1 cellular context compared by ENCODE assay signal in genomic region chr16:77190478-77191258, GRCh38.
TF ChIP-seq lines count a peak whose summit lies in the region.

Gene MON1B (plus strand): TSS chr16:77191190. CDS start chr16:77191486, 296 bp downstream.

TF ChIP-seq in HepG2, 621 proteins besides CTCF, POLR2A, EP300 and RAD21 (continued from another document and continues in another):
- TF ChIP-seq SCMH1 (CRISPR knock-in tag; IDR thresholded peaks at IDR 0.05; ENCODE audit: borderline replicate concordance) (no peak), ZBTB33 (CRISPR knock-in tag; IDR thresholded peaks at IDR 0.05) (peak; percentile 38; the same call in 1 of the 2 replicates), HIVEP1 (CRISPR knock-in tag; IDR thresholded peaks at IDR 0.05) (no peak; the same call in 1 of the 2 replicates), RELA (CRISPR knock-in tag; IDR thresholded peaks at IDR 0.05) (no peak), GFI1 (CRISPR knock-in tag; IDR thresholded peaks at IDR 0.05; ENCODE audit: borderline replicate concordance) (no peak), ZFP1 (CRISPR knock-in tag; IDR thresholded peaks at IDR 0.05) (peak; percentile 79; the same call in 1 of the 2 replicates), RBM39 (IDR thresholded peaks at IDR 0.05; ENCODE audit: low read depth, low read length, poor library complexity, severe bottlenecking) (peak; percentile 21), FIP1L1 (IDR thresholded peaks at IDR 0.05; ENCODE audit: borderline replicate concordance, insufficient read depth, low read depth, low read length) (no peak), DMTF1 (CRISPR knock-in tag; IDR thresholded peaks at IDR 0.05) (0 out of 2 replicates have a peak, but pooled peaks have one; percentile 54), RERE (CRISPR knock-in tag; IDR thresholded peaks at IDR 0.05; ENCODE audit: low read depth) (no peak), RAD51 (IDR thresholded peaks at IDR 0.05; ENCODE audit: borderline replicate concordance) (no peak), ETV5 (CRISPR knock-in tag; IDR thresholded peaks at IDR 0.05; ENCODE audit: borderline replicate concordance) (peak; percentile 91), MED1 (CRISPR knock-in tag; IDR thresholded peaks at IDR 0.05) (peak; percentile 35), EZH2 (conservative IDR thresholded peaks at IDR 0.05; ENCODE audit: low read depth, low read length) (no peak), FLYWCH1 (CRISPR knock-in tag; IDR thresholded peaks at IDR 0.05) (no peak), KLF12 (CRISPR knock-in tag; IDR thresholded peaks at IDR 0.05; ENCODE audit: borderline replicate concordance) (peak; percentile 78), DNMT3B (CRISPR knock-in tag; conservative IDR thresholded peaks at IDR 0.05) (no peak; the same call in 1 of the 2 replicates), MED13 (CRISPR knock-in tag; IDR thresholded peaks at IDR 0.05) (no peak), ZNF639 (CRISPR knock-in tag; conservative IDR thresholded peaks at IDR 0.05) (peak; percentile 13; the same call in 1 of the 2 replicates), GTF3A (CRISPR knock-in tag; conservative IDR thresholded peaks at IDR 0.05) (0 out of 2 replicates have a peak, but pooled peaks have one; percentile 39), TFE3 (CRISPR knock-in tag; IDR thresholded peaks at IDR 0.05) (no peak), MTF2 (CRISPR knock-in tag; IDR thresholded peaks at IDR 0.05; ENCODE audit: borderline replicate concordance) (peak; percentile 82), SKI (IDR thresholded peaks at IDR 0.05; ENCODE audit: partially characterized antibody) (peak; percentile 14), RORA (CRISPR knock-in tag; IDR thresholded peaks at IDR 0.05) (no peak), SMAD9 (CRISPR knock-in tag; IDR thresholded peaks at IDR 0.05) (no peak), NBN (conservative IDR thresholded peaks at IDR 0.05) (no peak), HOMEZ (CRISPR knock-in tag; IDR thresholded peaks at IDR 0.05; ENCODE audit: low read depth) (no peak; the same call in 1 of the 2 replicates), ATF7 (IDR thresholded peaks at IDR 0.05) (no peak), ATF7 (CRISPR knock-in tag; IDR thresholded peaks at IDR 0.05) (0 out of 2 replicates have a peak, but pooled peaks have one; percentile 56), KDM4B (CRISPR knock-in tag; IDR thresholded peaks at IDR 0.05) (0 out of 2 replicates have a peak, but pooled peaks have one; percentile 13), HMGA1 (CRISPR knock-in tag; conservative IDR thresholded peaks at IDR 0.05) (no peak), CREB1 (IDR thresholded peaks at IDR 0.05) (peak; percentile 91), CREB1 (CRISPR knock-in tag; IDR thresholded peaks at IDR 0.05) (peak; percentile 96), CEBPG (CRISPR knock-in tag; IDR thresholded peaks at IDR 0.05) (peak; percentile 76), NFYC (CRISPR knock-in tag; IDR thresholded peaks at IDR 0.05) (peak; percentile 96), TSC22D2 (CRISPR knock-in tag; IDR thresholded peaks at IDR 0.05; ENCODE audit: borderline replicate concordance) (0 out of 2 replicates have a peak, but pooled peaks have one; percentile 28), HMG20A (CRISPR knock-in tag; IDR thresholded peaks at IDR 0.05; ENCODE audit: borderline replicate concordance) (no peak), ZBTB8A (CRISPR knock-in tag; IDR thresholded peaks at IDR 0.05; ENCODE audit: borderline replicate concordance, low read depth) (no peak), PCBP1 (IDR thresholded peaks at IDR 0.05; ENCODE audit: borderline replicate concordance, low read depth, low read length) (peak; percentile 94), THAP8 (CRISPR knock-in tag; IDR thresholded peaks at IDR 0.05; ENCODE audit: borderline replicate concordance) (no peak), ZNF556 (CRISPR knock-in tag; IDR thresholded peaks at IDR 0.05; ENCODE audit: borderline replicate concordance) (peak; percentile 71; the same call in 1 of the 2 replicates), ZMYM2 (CRISPR knock-in tag; IDR thresholded peaks at IDR 0.05) (no peak), TGIF2 (CRISPR knock-in tag; IDR thresholded peaks at IDR 0.05) (no peak; the same call in 1 of the 2 replicates), ZNF205 (CRISPR knock-in tag; IDR thresholded peaks at IDR 0.05) (0 out of 2 replicates have a peak, but pooled peaks have one; percentile 11), ZNF740 (CRISPR knock-in tag; IDR thresholded peaks at IDR 0.05) (0 out of 2 replicates have a peak, but pooled peaks have one; percentile 15), GTF2F1 (IDR thresholded peaks at IDR 0.05; ENCODE audit: low read length) (no peak), ZMAT3 (CRISPR knock-in tag; conservative IDR thresholded peaks at IDR 0.05) (peak; percentile 84), SKIL (CRISPR knock-in tag; IDR thresholded peaks at IDR 0.05; ENCODE audit: borderline replicate concordance) (no peak), POLR2AphosphoS5 (IDR thresholded peaks at IDR 0.05; ENCODE audit: low read depth, low read length) (peak; percentile 95), ELF4 (CRISPR knock-in tag; IDR thresholded peaks at IDR 0.05; ENCODE audit: borderline replicate concordance) (peak; percentile 100)
